22 cellular contexts compared by ENCODE assay signal in the genomic region with DNA sequence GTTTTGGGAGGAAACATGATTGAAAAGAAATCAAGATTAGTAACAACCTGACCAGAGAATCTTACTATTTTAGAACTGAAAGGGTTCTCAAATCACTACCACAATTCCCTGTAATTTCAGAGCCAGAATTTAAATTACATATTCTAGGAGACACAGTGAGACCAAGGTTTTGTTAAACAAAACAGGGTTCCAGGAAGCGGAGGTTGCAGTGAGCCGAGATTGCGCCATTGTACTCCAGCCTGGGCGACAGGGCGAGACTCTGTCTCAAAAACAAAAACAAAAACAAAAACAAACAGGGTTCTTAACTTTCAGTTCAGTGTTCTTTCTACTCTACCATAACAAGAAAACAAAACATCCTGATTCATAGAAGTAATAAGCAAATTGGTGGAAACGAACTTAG.
"Had no signal": no experiment of that assay in that cellular context is flagged by ENCODE, and none has a peak within 500 bp of the region (broad histone marks: within the 10 kb centered on the region; RNA-seq: fewer than 3 reads in every experiment).

No MANE protein-coding gene starts in this region.

- H3K4me1 ChIP-seq: esophagus muscularis mucosa, gastroesophageal sphincter, left ventricle myocardium inferior, lower lobe of right lung, psoas muscle, spleen, tibial artery had no signal

- ATAC-seq: gastroesophageal sphincter; left cardiac atrium; lower lobe of right lung; natural killer cell; psoas muscle; sciatic nerve; stimulated activated memory B cell treated with anti-CD40 and anti-IgM and Interleukin-4, amounts not matched to agents 10 μg/mL and 1 μg/mL and 100 μg/mL, for 72 hours had no signal

- H3K4me3 ChIP-seq: esophagus muscularis mucosa, gastroesophageal sphincter, left ventricle myocardium inferior, lower lobe of right lung, psoas muscle, spleen, tibial artery had no signal

- DNase-seq: cortex of kidney; dorsolateral prefrontal cortex; effector CD8-positive, alpha-beta T cell; foreskin fibroblast; glutamatergic neuron; kidney; left cardiac atrium; left ventricle myocardium inferior; lower lobe of right lung; natural killer cell; psoas muscle; retina; spleen; stimulated activated CD4-positive, alpha-beta T cell treated with anti-CD3 and anti-CD28 coated beads, Interleukin-15, amount 100 ng/mL, for 24 hours; stimulated activated CD4-positive, alpha-beta T cell treated with anti-CD3 and anti-CD28 coated beads, Interleukin-1b, Interleukin-23, amount 100 ng/mL, for 48 hours; stimulated activated CD4-positive, alpha-beta T cell treated with anti-CD3 and anti-CD28 coated beads, Interleukin-4, amount 100 ng/mL, for 24 hours; tibial artery had no signal

- H3K9me3 ChIP-seq: esophagus muscularis mucosa, gastroesophageal sphincter, left ventricle myocardium inferior, lower lobe of right lung, psoas muscle, spleen, tibial artery had no signal

- H3K27me3 ChIP-seq: dorsolateral prefrontal cortex, esophagus muscularis mucosa, gastroesophageal sphincter, spleen, tibial artery had no signal

- H3K27ac ChIP-seq: dorsolateral prefrontal cortex, epithelial cell of prostate, esophagus muscularis mucosa, gastroesophageal sphincter, left ventricle myocardium inferior, lower lobe of right lung, psoas muscle, spleen, tibial artery had no signal
